Comparison of ENCODE assay signal across 10 cellular contexts in the genomic region with DNA sequence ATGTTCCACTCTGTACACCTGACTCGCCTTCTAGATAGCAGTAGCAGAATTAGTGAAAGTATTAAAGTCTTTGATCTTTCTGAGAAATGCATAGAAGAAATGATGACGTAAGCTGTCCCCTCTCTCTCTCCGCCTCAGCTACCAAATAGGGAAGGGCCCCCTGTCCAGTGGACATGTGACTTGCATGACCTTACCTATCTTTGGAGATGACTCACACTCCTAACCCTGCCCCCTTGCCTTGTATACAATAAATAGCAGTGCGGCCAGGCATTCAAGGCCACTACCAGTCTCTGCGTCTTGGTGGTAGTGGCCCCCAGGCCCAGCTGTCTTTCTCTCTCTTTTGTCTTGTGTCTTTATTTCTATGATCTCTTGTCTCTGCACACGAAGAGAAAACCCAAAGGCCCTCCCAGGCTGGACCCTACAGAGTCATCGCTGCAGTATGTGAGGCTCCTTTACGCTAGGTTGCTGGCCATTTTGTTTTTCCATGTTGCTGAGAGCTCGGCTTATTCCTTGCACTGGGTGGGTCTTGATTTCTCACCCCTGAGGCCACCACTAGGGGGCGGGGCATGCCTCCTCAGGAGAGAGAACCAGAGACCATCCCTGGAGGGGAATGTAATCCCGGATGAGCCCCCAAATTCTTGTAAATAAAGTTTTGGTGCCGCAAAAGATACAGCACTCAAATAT. TPM values are rescaled to one million over a fixed set of nuclear protein-coding genes. Genes with fewer than 3 reads are reported as not detected.
A peak's percentile ranks its signal among the peaks of the same experiment; 100 is the strongest.
DNase-seq lines count a peak whose midpoint lies in the region; ATAC-seq and TF ChIP-seq lines count a peak whose summit lies in the region.
"Had no signal": no experiment of that assay in that cellular context is flagged by ENCODE, and none has a peak within 500 bp of the region (broad histone marks: within the 10 kb centered on the region; RNA-seq: fewer than 3 reads in every experiment).

No MANE protein-coding gene starts in this region.

- no peaks in the 10 kb centered on the region for H4K20me1 ChIP-seq in GM23248 (ENCODE audit: insufficient read depth)

- ATAC-seq in upper lobe of left lung (ENCODE audit: low FRiP score in 2 of 2) (no peak), HG03045 (IDR thresholded peaks at IDR 0.05; ENCODE audit: unreplicated experiment) (no peak), GM18867 (IDR thresholded peaks at IDR 0.05; ENCODE audit: unreplicated experiment) (no peak)

- DNase-seq in Caco-2 (peak; percentile 38 to 51), GM23248 (peak; percentile 30), SHP77 (lab: John Stamatoyannopoulos, UW) (peak; percentile 91 to 92), upper lobe of left lung (no peak), tibial nerve (ENCODE audit: low spot score in 2 of 2) (no peak)

- no TSS peak for BruUV-seq in Caco-2 (replicated peaks; lab: Mats Ljungman, UMichigan)

- WGBS in GM23248 (ENCODE audit: low coverage in 1 of 2, low lambda C conversion rate in 2 of 2, missing lambda C conversion rate in 2 of 2), 2 experiments, result 77 to 80% methylated on average over 12 of the region's 12 CpGs
- 86 to 91% methylated on average over 10 to 12 of the region's 12 CpGs for WGBS in upper lobe of left lung, 2 donors
- 86% methylated on average over 12 of the region's 12 CpGs for WGBS in tibial nerve, 2 donors

- no peak for TF ChIP-seq EP300 in upper lobe of left lung (IDR thresholded peaks at IDR 0.05)
- TF ChIP-seq EP300 in tibial nerve (IDR thresholded peaks at IDR 0.05), result no peak

- peaks cover 20% of the 10 kb centered on the region for H3K9me3 Mint-ChIP-seq in Caco-2 (ENCODE audit: unreplicated experiment)

- H3K27me3 ChIP-seq in Caco-2 (replicated peaks; ENCODE audit: control insufficient read depth, insufficient read depth, low read length), result no peaks in the 10 kb centered on the region
- peaks cover 6% of the 10 kb centered on the region; the same call in 1 of the 2 replicates for H3K27me3 ChIP-seq in GM23248 (replicated peaks; ENCODE audit: insufficient read depth)
- no peaks in the 10 kb centered on the region for H3K27me3 ChIP-seq in iPS-20b (ENCODE audit: insufficient read depth, low read length)
- H3K27me3 ChIP-seq in upper lobe of left lung, result no peaks in the 10 kb centered on the region
- peaks cover 0 to 5% of the 10 kb centered on the region in 2 donors for H3K27me3 ChIP-seq in tibial nerve
- H3K27me3 ChIP-seq: gastrocnemius medialis had no signal

- H3K79me2 ChIP-seq in GM23248 (ENCODE audit: insufficient read depth), result no peaks in the 10 kb centered on the region

- intact Hi-C loops in Caco-2 (cut with micrococcal nuclease; ENCODE audit: unreplicated experiment), result loop anchor here (2.0 to 5.0 kb wide), 2 partner anchors 48 to 53 kb away; no protein-coding TSS in a partner anchor

- H2AFZ ChIP-seq in GM23248, result peak overlapping the region; percentile 77

- H3K9me2 ChIP-seq in GM23248 (ENCODE audit: insufficient read depth), result no peaks in the 10 kb centered on the region

- no peak overlapping the region for H3K27ac ChIP-seq in GM23248
- no peak overlapping the region for H3K27ac ChIP-seq in iPS-20b (ENCODE audit: low read length)
- no peak overlapping the region for H3K27ac ChIP-seq in upper lobe of left lung
- no peak overlapping the region for H3K27ac ChIP-seq in tibial nerve
- H3K27ac ChIP-seq: gastrocnemius medialis had no signal

- H3K9ac ChIP-seq in GM23248, result no peak overlapping the region
- H3K9ac ChIP-seq in iPS-20b (ENCODE audit: low read depth, low read length), result no peak overlapping the region

- no peaks in the 10 kb centered on the region for H3K36me3 Mint-ChIP-seq in Caco-2 (ENCODE audit: insufficient read depth, unreplicated experiment)

- no peak overlapping the region for H3K4me2 ChIP-seq in GM23248 (ENCODE audit: unreplicated experiment)

- TF ChIP-seq CTCF in Caco-2 (IDR thresholded peaks at IDR 0.05; ENCODE audit: insufficient read depth in 1 of 2, low read depth in 1 of 2, low read length in 1 of 2, severe bottlenecking in 1 of 2, unreplicated experiment in 1 of 2) (no peak), upper lobe of left lung (IDR thresholded peaks at IDR 0.05) (no peak), tibial nerve (IDR thresholded peaks at IDR 0.05) (no peak)

- H3K4me1 ChIP-seq in Caco-2 (no peaks in the 10 kb centered on the region), GM23248 (ENCODE audit: insufficient read depth) (peaks cover 3% of the 10 kb centered on the region; the same call in 1 of the 2 replicates), iPS-20b (ENCODE audit: insufficient read depth, low read length) (peaks cover 23% of the 10 kb centered on the region), upper lobe of left lung (no peaks in the 10 kb centered on the region), tibial nerve (peaks cover 0 to 6% (median 0%) of the 10 kb centered on the region in 4 donors)
- H3K4me1 ChIP-seq: gastrocnemius medialis had no signal

- H3K36me3 ChIP-seq in Caco-2 (ENCODE audit: control insufficient read depth, insufficient read depth, low read length), result no peaks in the 10 kb centered on the region
- H3K36me3 ChIP-seq in GM23248 (ENCODE audit: low read depth), result no peaks in the 10 kb centered on the region
- H3K36me3 ChIP-seq in iPS-20b (ENCODE audit: insufficient read depth, low read depth, low read length), result no peaks in the 10 kb centered on the region
- H3K36me3 ChIP-seq in upper lobe of left lung, result no peaks in the 10 kb centered on the region
- no peaks in the 10 kb centered on the region for H3K36me3 ChIP-seq in tibial nerve
- H3K36me3 ChIP-seq: gastrocnemius medialis had no signal

- in situ Hi-C loops in GM23248 (cut with MboI), result no loop called here

- peaks cover 5% of the 10 kb centered on the region for H3K4me1 Mint-ChIP-seq in Caco-2 (ENCODE audit: low read depth, unreplicated experiment)

- H3K9me3 ChIP-seq in Caco-2, result no peaks in the 10 kb centered on the region
- H3K9me3 ChIP-seq in GM23248 (ENCODE audit: low read depth), result no peaks in the 10 kb centered on the region
- H3K9me3 ChIP-seq in iPS-20b (ENCODE audit: insufficient read depth, low read depth, low read length), result peaks cover 11% of the 10 kb centered on the region; the same call in 1 of the 2 replicates
- peaks cover 6 to 16% (median 9%) of the 10 kb centered on the region in 4 donors for H3K9me3 ChIP-seq in upper lobe of left lung
- peaks cover 0 to 19% (median 1%) of the 10 kb centered on the region in 4 donors for H3K9me3 ChIP-seq in tibial nerve
- H3K9me3 ChIP-seq: gastrocnemius medialis had no signal

- no peak overlapping the region for H3K4me3 Mint-ChIP-seq in Caco-2 (ENCODE audit: unreplicated experiment)
- H3K4me3 Mint-ChIP-seq: activated naive CD4-positive, alpha-beta T cell treated with anti-CD3 and anti-CD28 coated beads for 36 hours had no signal

- TF ChIP-seq POLR2A in upper lobe of left lung (IDR thresholded peaks at IDR 0.05) (no peak), tibial nerve (IDR thresholded peaks at IDR 0.05) (no peak)

- H3K4me3 ChIP-seq in Caco-2 (ENCODE audit: low read depth, low read length) (no peak overlapping the region), GM23248 (no peak overlapping the region; the same call in 1 of the 2 replicates), iPS-20b (ENCODE audit: low read length) (0 out of 2 replicates have a peak overlapping the region, but pooled peaks have one; percentile 13), upper lobe of left lung (no peak overlapping the region), tibial nerve (no peak overlapping the region)

- H3K27ac Mint-ChIP-seq in Caco-2 (ENCODE audit: unreplicated experiment), result no peak overlapping the region
- H3K27ac Mint-ChIP-seq: activated naive CD4-positive, alpha-beta T cell treated with anti-CD3 and anti-CD28 coated beads for 36 hours had no signal

- CTCF ChIA-PET in Caco-2 (lab: Charles Lee), result interaction anchor here (1.1 kb wide), 1 partner anchor 47 kb away, joined by 3 read pairs; no protein-coding TSS in a partner anchor

- H3F3A ChIP-seq in GM23248 (ENCODE audit: insufficient read depth), result no peaks in the 10 kb centered on the region

- H3K27me3 Mint-ChIP-seq in Caco-2 (ENCODE audit: insufficient read depth, unreplicated experiment), result peaks cover 5% of the 10 kb centered on the region

- POLR2A ChIA-PET in Caco-2 (lab: Charles Lee), result no interaction called here

RNA-seq across cellular contexts. Expression of gene ZBTB8B, which starts 16.0 kb away (rescaled TPM):
- total RNA-seq in Caco-2 (2022), result not detected in 2 replicates
- total RNA-seq in GM23248 (2014; rRNA removed; shearing (Covaris generic)), result not detected in 2 replicates
- not detected in 2 replicates for polyA plus RNA-seq in GM23248 (2016; fragmentation: Nextera tagmentation; extraction: Ambion mirVana)
- total RNA-seq in upper lobe of left lung, result under 1 TPM in 4 of 6 donors, not detected in 2; under 0.01 to 0.10 (median 0.01) TPM
- total RNA-seq in tibial nerve, result under 1 TPM in 1 of 4 donors, not detected in 3; 0.21 TPM
- total RNA-seq: activated naive CD4-positive, alpha-beta T cell treated with anti-CD3 and anti-CD28 coated beads for 36 hours; gastrocnemius medialis had no signal

RNA-seq across cellular contexts. Expression of gene BSDC1, which starts 54.7 kb away (rescaled TPM):
- 32.5 and 33.2 TPM in 2 replicates for total RNA-seq in Caco-2 (2022)
- 83.8 and 94.9 TPM in 2 replicates for total RNA-seq in GM23248 (2014; rRNA removed; shearing (Covaris generic))
- polyA plus RNA-seq in GM23248 (2016; fragmentation: Nextera tagmentation; extraction: Ambion mirVana), result 47.5 and 47.8 TPM in 2 replicates
- total RNA-seq in upper lobe of left lung, result 100 to 1,000 TPM in 1 of 6 donors, 10 to 100 TPM in 5; 60.8 to 116 (median 68.9) TPM
- total RNA-seq in tibial nerve, result 10 to 100 TPM; 60.6 to 88.7 (median 83.8) TPM

Comparison
In these comparisons a context has a peak if more than half of its experiments do, and no peak if none do; other contexts are left out.
1. DNase-seq: peak in Caco-2 (2 of 2), GM23248 (single experiment) and SHP77 (2 of 2); none in upper lobe of left lung (0 of 2) and tibial nerve (0 of 2).